In genomic region chr6:107655245-107655644, GRCh38 we compare ENCODE assay signal across 9 cellular contexts.
DNase-seq lines count a peak whose midpoint lies in the region; ATAC-seq and TF ChIP-seq lines count a peak whose summit lies in the region.
"Had no signal": no experiment of that assay in that cellular context is flagged by ENCODE, and none has a peak within 500 bp of the region (broad histone marks: within the 10 kb centered on the region; RNA-seq: fewer than 3 reads in every experiment).

No MANE protein-coding gene starts in this region.

- no peak overlapping the region for H3K18ac ChIP-seq in neuronal stem cell (ENCODE audit: low read length)

- H3K9me3 ChIP-seq in neuronal stem cell (replicated peaks in 1 of 2; ENCODE audit: control insufficient read depth in 2 of 2, insufficient read depth in 1 of 2, low read depth in 1 of 2, low read length in 2 of 2): peaks cover 0 to 18% of the 10 kb centered on the region in 2 donors

- H3K4me1 ChIP-seq in neuronal stem cell (ENCODE audit: control insufficient read depth in 2 of 2, insufficient read depth in 1 of 2, low read depth in 1 of 2, low read length in 2 of 2): peaks cover 11 to 13% of the 10 kb centered on the region in 2 donors

- H3K23ac ChIP-seq in neuronal stem cell (ENCODE audit: low read depth, low read length, poor library complexity): no peak overlapping the region

- ATAC-seq in HG02870 (IDR thresholded peaks at IDR 0.05; ENCODE audit: unreplicated experiment): no peak
- no peak for ATAC-seq in HG02678 (IDR thresholded peaks at IDR 0.05; ENCODE audit: unreplicated experiment)

- H3K9ac ChIP-seq in neuronal stem cell (ENCODE audit: low read depth, low read length, poor library complexity): no peak overlapping the region

- peak in 2 of 3 experiments; percentile 5 to 44 for DNase-seq in NCI-H1417 (lab: John Stamatoyannopoulos, UW)
- DNase-seq in NCI-H1417 treated with DMSO at 0.1 percent for 48 hours (lab: John Stamatoyannopoulos, UW): no peak
- peak; percentile 14 for DNase-seq in NCI-H1694 (lab: John Stamatoyannopoulos, UW)
- DNase-seq in choroid plexus epithelial cell (ENCODE audit: low read depth): peak; percentile 17
- DNase-seq in neuronal stem cell (ENCODE audit: low spot score): peak; percentile 47
- DNase-seq in kidney tubule cell (ENCODE audit: low spot score): no peak
- DNase-seq: activated CD8-positive, alpha-beta memory T cell treated with anti-CD3 and anti-CD28 coated beads, Interleukin-2, amount 50 U/mL, for 4 hours had no signal

- TF ChIP-seq CTCF in choroid plexus epithelial cell (conservative IDR thresholded peaks at IDR 0.05; ENCODE audit: low read depth, low read length): peak; percentile 57

- H2AK5ac ChIP-seq in neuronal stem cell (ENCODE audit: low read depth, low read length): no peak overlapping the region

- no peak overlapping the region for H2BK12ac ChIP-seq in neuronal stem cell (ENCODE audit: low read length)

- H3K14ac ChIP-seq in neuronal stem cell (ENCODE audit: low read length): no peak overlapping the region

- H2BK5ac ChIP-seq in neuronal stem cell (ENCODE audit: low read length): no peak overlapping the region

- H4K91ac ChIP-seq in neuronal stem cell (ENCODE audit: low read depth, low read length, poor library complexity): no peak overlapping the region

- H2BK15ac ChIP-seq in neuronal stem cell (ENCODE audit: low read length): no peak overlapping the region

- no peak overlapping the region for H4K8ac ChIP-seq in neuronal stem cell (ENCODE audit: low read depth, low read length)

- no peak overlapping the region for H2BK120ac ChIP-seq in neuronal stem cell (ENCODE audit: low read depth, low read length)

- peak overlapping the region; percentile 70 for H2AFZ ChIP-seq in neuronal stem cell (ENCODE audit: low read length)

- no peak overlapping the region for H3K27ac ChIP-seq in neuronal stem cell (replicated peaks; ENCODE audit: low read length)

- H3K4ac ChIP-seq in neuronal stem cell (ENCODE audit: low read length): no peak overlapping the region

- H3K4me2 ChIP-seq in neuronal stem cell (ENCODE audit: insufficient read depth, low read length, poor library complexity, severe bottlenecking): no peak overlapping the region

- H3K79me1 ChIP-seq in neuronal stem cell (ENCODE audit: low read depth, low read length): no peaks in the 10 kb centered on the region

- peaks cover 0 to 32% of the 10 kb centered on the region in 2 donors for H3K36me3 ChIP-seq in neuronal stem cell (replicated peaks in 1 of 2; ENCODE audit: control insufficient read depth in 2 of 2, insufficient read depth in 2 of 2, low read length in 2 of 2)

- no peak overlapping the region for H3K4me3 ChIP-seq in choroid plexus epithelial cell (ENCODE audit: low read depth, low read length)
- no peak overlapping the region for H3K4me3 ChIP-seq in neuronal stem cell (ENCODE audit: low read length in 2 of 2)

- no CpG with 5 or more reads among the region's 4 CpGs for WGBS in neuronal stem cell (ENCODE audit: extremely low coverage in 2 of 2, insufficient read length in 2 of 2, insufficient replicate concordance in 1 of 2), 2 donors

- no peaks in the 10 kb centered on the region for H3K27me3 ChIP-seq in neuronal stem cell (ENCODE audit: control insufficient read depth in 3 of 3, insufficient read depth in 3 of 3, low read depth in 1 of 3, low read length in 3 of 3)

Comparison
In these comparisons a context has a peak if more than half of its experiments do, and no peak if none do; other contexts are left out.
1. DNase-seq: peak in NCI-H1417 (2 of 3), NCI-H1694 (single experiment), choroid plexus epithelial cell (single experiment) and neuronal stem cell (single experiment); none in NCI-H1417 treated with DMSO at 0.1 percent for 48 hours (single experiment) and kidney tubule cell (single experiment).